1 cellular context compared by ENCODE assay signal in the genomic region with DNA sequence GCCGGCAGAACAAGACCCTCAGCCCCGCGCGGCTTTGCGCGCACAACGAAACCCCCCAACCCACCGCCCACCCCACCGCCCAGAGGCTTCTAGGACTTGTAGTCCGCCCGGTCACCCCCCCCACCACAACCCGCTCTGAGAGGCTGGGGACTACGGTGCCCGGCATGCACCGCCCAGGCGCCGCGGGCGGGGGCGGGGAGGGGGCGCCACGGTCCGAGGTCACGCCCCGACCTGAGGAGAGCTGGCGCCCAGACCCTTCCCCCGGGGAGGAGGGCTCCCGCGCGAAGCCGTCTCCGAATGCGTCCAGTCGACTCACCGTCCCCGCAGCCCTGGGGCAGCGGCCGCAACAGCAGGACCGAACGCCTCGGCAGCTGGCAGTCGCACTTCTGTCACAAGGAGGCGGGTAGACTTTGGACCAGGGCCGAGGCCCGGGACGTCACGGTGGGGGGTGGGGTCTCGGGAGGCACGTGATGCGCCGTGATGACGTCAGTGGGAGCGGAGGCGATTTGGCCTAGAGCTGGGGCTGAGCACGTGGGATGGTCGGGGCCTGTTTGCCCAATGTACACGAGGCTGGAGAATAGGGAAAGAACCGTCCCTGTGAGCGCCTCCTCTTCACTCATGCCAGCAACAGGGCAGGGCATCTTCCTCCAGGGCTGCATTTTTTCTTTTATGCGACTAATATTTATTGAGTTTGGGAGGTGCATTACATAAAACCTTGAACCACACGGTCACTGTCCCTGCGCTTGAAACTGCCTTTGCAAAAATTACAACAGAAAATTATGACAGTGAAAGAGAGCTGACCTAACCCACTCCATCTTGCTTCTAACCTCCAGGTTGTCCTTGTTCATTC.
TF ChIP-seq lines count a peak whose summit lies in the region.

TSS of gene CDIP1 (minus strand) at position 388 of the 850 bp plus-strand sequence. CDS start 24,643 bp downstream, outside the sequence.

TF ChIP-seq in HepG2, 621 proteins besides CTCF, POLR2A, EP300 and RAD21 (continued from another document and continues in another):
- TF ChIP-seq ZNF280D (CRISPR knock-in tag; IDR thresholded peaks at IDR 0.05): peak; percentile 99
- TF ChIP-seq, protein P1, sequence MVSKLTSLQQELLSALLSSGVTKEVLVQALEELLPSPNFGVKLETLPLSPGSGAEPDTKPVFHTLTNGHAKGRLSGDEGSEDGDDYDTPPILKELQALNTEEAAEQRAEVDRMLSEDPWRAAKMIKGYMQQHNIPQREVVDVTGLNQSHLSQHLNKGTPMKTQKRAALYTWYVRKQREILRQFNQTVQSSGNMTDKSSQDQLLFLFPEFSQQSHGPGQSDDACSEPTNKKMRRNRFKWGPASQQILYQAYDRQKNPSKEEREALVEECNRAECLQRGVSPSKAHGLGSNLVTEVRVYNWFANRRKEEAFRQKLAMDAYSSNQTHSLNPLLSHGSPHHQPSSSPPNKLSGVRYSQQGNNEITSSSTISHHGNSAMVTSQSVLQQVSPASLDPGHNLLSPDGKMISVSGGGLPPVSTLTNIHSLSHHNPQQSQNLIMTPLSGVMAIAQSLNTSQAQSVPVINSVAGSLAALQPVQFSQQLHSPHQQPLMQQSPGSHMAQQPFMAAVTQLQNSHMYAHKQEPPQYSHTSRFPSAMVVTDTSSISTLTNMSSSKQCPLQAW (CRISPR knock-in tag; IDR thresholded peaks at IDR 0.05): peak; percentile 96
- TF ChIP-seq SP1 (IDR thresholded peaks at IDR 0.05): no peak
- TF ChIP-seq SP1 (CRISPR knock-in tag; IDR thresholded peaks at IDR 0.05): peak; percentile 89
- TF ChIP-seq ZFP36 (IDR thresholded peaks at IDR 0.05; ENCODE audit: borderline replicate concordance, low read depth, low read length, partially characterized antibody): no peak
- no peak for TF ChIP-seq HNF1A (IDR thresholded peaks at IDR 0.05; ENCODE audit: low read depth)
- TF ChIP-seq HNF1A (CRISPR knock-in tag; IDR thresholded peaks at IDR 0.05; ENCODE audit: borderline replicate concordance): peak; percentile 85
- TF ChIP-seq HOXD1 (CRISPR knock-in tag; IDR thresholded peaks at IDR 0.05): peak; percentile 96
- peak; percentile 94 for TF ChIP-seq GFI1 (CRISPR knock-in tag; IDR thresholded peaks at IDR 0.05; ENCODE audit: borderline replicate concordance)
- TF ChIP-seq NFAT5 (CRISPR knock-in tag; IDR thresholded peaks at IDR 0.05): peak; percentile 99
- TF ChIP-seq ZNF354B (CRISPR knock-in tag; IDR thresholded peaks at IDR 0.05): peak; percentile 99
- TF ChIP-seq, protein P2, sequence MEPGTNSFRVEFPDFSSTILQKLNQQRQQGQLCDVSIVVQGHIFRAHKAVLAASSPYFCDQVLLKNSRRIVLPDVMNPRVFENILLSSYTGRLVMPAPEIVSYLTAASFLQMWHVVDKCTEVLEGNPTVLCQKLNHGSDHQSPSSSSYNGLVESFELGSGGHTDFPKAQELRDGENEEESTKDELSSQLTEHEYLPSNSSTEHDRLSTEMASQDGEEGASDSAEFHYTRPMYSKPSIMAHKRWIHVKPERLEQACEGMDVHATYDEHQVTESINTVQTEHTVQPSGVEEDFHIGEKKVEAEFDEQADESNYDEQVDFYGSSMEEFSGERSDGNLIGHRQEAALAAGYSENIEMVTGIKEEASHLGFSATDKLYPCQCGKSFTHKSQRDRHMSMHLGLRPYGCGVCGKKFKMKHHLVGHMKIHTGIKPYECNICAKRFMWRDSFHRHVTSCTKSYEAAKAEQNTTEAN (CRISPR knock-in tag; conservative IDR thresholded peaks at IDR 0.05): peak; percentile 97
- TF ChIP-seq, protein P3, sequence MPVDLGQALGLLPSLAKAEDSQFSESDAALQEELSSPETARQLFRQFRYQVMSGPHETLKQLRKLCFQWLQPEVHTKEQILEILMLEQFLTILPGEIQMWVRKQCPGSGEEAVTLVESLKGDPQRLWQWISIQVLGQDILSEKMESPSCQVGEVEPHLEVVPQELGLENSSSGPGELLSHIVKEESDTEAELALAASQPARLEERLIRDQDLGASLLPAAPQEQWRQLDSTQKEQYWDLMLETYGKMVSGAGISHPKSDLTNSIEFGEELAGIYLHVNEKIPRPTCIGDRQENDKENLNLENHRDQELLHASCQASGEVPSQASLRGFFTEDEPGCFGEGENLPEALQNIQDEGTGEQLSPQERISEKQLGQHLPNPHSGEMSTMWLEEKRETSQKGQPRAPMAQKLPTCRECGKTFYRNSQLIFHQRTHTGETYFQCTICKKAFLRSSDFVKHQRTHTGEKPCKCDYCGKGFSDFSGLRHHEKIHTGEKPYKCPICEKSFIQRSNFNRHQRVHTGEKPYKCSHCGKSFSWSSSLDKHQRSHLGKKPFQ (CRISPR knock-in tag; IDR thresholded peaks at IDR 0.05; ENCODE audit: insufficient replicate concordance): peak; percentile 96
- TF ChIP-seq ATAD3A (CRISPR knock-in tag; IDR thresholded peaks at IDR 0.05): peak; percentile 89; the same call in 1 of the 2 replicates
- no peak for TF ChIP-seq MTA3 (CRISPR knock-in tag; IDR thresholded peaks at IDR 0.05)
- TF ChIP-seq, protein P4, sequence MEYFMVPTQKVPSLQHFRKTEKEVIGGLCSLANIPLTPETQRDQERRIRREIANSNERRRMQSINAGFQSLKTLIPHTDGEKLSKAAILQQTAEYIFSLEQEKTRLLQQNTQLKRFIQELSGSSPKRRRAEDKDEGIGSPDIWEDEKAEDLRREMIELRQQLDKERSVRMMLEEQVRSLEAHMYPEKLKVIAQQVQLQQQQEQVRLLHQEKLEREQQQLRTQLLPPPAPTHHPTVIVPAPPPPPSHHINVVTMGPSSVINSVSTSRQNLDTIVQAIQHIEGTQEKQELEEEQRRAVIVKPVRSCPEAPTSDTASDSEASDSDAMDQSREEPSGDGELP (IDR thresholded peaks at IDR 0.05; ENCODE audit: borderline replicate concordance, low read depth): peak; percentile 70; the same call in 1 of the 2 replicates
- no peak for TF ChIP-seq SSRP1 (CRISPR knock-in tag; IDR thresholded peaks at IDR 0.05)
- TF ChIP-seq SETDB1 (CRISPR knock-in tag; IDR thresholded peaks at IDR 0.05; ENCODE audit: borderline replicate concordance): peak; percentile 85; the same call in 1 of the 2 replicates
- peak; percentile 92 for TF ChIP-seq AHDC1 (CRISPR knock-in tag; IDR thresholded peaks at IDR 0.05; ENCODE audit: borderline replicate concordance)
